Comparison of ENCODE assay signal across 13 cellular contexts in the genomic region with DNA sequence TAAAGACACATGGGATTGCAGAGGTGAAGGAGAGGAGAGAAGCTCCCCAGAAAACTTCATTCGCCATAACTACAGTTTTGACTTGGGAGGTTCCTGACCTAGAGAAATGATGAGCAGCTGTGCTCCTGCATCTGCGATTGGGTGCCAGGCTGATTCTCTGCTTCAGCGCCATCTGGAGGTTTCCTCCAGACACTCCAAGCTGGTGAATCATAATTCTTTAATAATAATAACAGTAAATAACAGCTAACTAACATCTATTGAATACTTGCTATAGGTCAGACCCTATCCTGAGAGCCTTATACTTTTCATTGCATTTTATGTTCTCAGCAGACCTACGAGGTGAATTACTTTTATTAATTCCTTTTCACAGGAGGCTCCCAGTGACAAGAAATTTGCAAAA.
DNase-seq lines count a peak whose midpoint lies in the region; ATAC-seq and TF ChIP-seq lines count a peak whose summit lies in the region.
"Had no signal": no experiment of that assay in that cellular context is flagged by ENCODE, and none has a peak within 500 bp of the region (broad histone marks: within the 10 kb centered on the region; RNA-seq: fewer than 3 reads in every experiment).

No MANE protein-coding gene starts in this region.

- peaks cover 5 to 23% (median 6%) of the 10 kb centered on the region in 5 donors for H3K9me3 Mint-ChIP-seq in CD8-positive, alpha-beta memory T cell

- ATAC-seq in HG02852 (IDR thresholded peaks at IDR 0.05; ENCODE audit: unreplicated experiment): no peak

- no peak overlapping the region for H3K4me3 Mint-ChIP-seq in CD8-positive, alpha-beta memory T cell
- H3K4me3 Mint-ChIP-seq: CD4-positive, CD25-positive, alpha-beta regulatory T cell; central memory CD8-positive, alpha-beta T cell had no signal

- H3K27ac ChIP-seq in testis (no peak overlapping the region), spleen (no peak overlapping the region)
- H3K27ac ChIP-seq in CD8-positive, alpha-beta memory T cell (ENCODE audit: low read depth, low read length): no peak overlapping the region
- H3K27ac ChIP-seq: KMS-11 had no signal

- 34 to 41% methylated on average over 4 of the region's 4 CpGs for WGBS in testis, 2 donors
- 29 to 44% (median 38%) methylated on average over 4 of the region's 4 CpGs for WGBS in spleen, 5 donors

- no peaks in the 10 kb centered on the region for H3K36me3 Mint-ChIP-seq in CD8-positive, alpha-beta memory T cell
- H3K36me3 Mint-ChIP-seq: CD4-positive, CD25-positive, alpha-beta regulatory T cell had no signal

- H3K4me1 ChIP-seq in testis: no peaks in the 10 kb centered on the region
- H3K4me1 ChIP-seq in CD8-positive, alpha-beta memory T cell (ENCODE audit: insufficient read depth, low read length): no peaks in the 10 kb centered on the region
- H3K4me1 ChIP-seq in spleen: no peaks in the 10 kb centered on the region

- peaks cover 0 to 1% of the 10 kb centered on the region in 2 donors for H3K27me3 Mint-ChIP-seq in CD8-positive, alpha-beta memory T cell
- H3K27me3 Mint-ChIP-seq: CD4-positive, CD25-positive, alpha-beta regulatory T cell; central memory CD8-positive, alpha-beta T cell had no signal

- POLR2A ChIA-PET in CD8-positive, alpha-beta memory T cell (lab: Charles Lee): no interaction called here

- TF ChIP-seq CTCF in epithelial cell of esophagus (IDR thresholded peaks at IDR 0.05; ENCODE audit: insufficient read depth, low read depth, low read length, missing control alignments) (peak; percentile 75), testis (IDR thresholded peaks at IDR 0.05) (peak in 1 of 3 experiments; percentile 31), spleen (IDR thresholded peaks at IDR 0.05 in 8 of 11, conservative IDR thresholded peaks at IDR 0.05 in 3 of 11) (no peak)

- intact Hi-C loops in testis (cut with DNase I; ENCODE audit: low total_unique reads): loop anchor here (10.0 kb wide), 1 partner anchor 566 kb away; no protein-coding TSS in a partner anchor
- intact Hi-C loops in spleen (cut with DNase I; ENCODE audit: low total_unique reads): no loop called here

- CTCF ChIA-PET in CD8-positive, alpha-beta memory T cell (lab: Charles Lee): no interaction called here

- H3K36me3 ChIP-seq in testis (ENCODE audit: low read depth, missing control alignments): no peaks in the 10 kb centered on the region
- no peaks in the 10 kb centered on the region for H3K36me3 ChIP-seq in CD8-positive, alpha-beta memory T cell (ENCODE audit: insufficient read depth, low read length)
- H3K36me3 ChIP-seq in spleen: no peaks in the 10 kb centered on the region

- H3K9me3 ChIP-seq in testis (no peaks in the 10 kb centered on the region), spleen (no peaks in the 10 kb centered on the region)
- H3K9me3 ChIP-seq in CD8-positive, alpha-beta memory T cell (ENCODE audit: low read length): no peaks in the 10 kb centered on the region

- H3K27ac Mint-ChIP-seq in CD8-positive, alpha-beta memory T cell: no peak overlapping the region
- H3K27ac Mint-ChIP-seq: CD4-positive, CD25-positive, alpha-beta regulatory T cell had no signal

- H3K4me1 Mint-ChIP-seq in CD8-positive, alpha-beta memory T cell: no peaks in the 10 kb centered on the region
- H3K4me1 Mint-ChIP-seq: CD4-positive, CD25-positive, alpha-beta regulatory T cell; central memory CD8-positive, alpha-beta T cell had no signal

- peak; percentile 17 to 52 for DNase-seq in NCI-H524 (lab: John Stamatoyannopoulos, UW)
- no peak for DNase-seq in NCI-H524 treated with DMSO at 0.1 percent for 48 hours (lab: John Stamatoyannopoulos, UW)
- peak; percentile 67 for DNase-seq in NCI-H82 (lab: John Stamatoyannopoulos, UW)
- peak; percentile 63 for DNase-seq in epithelial cell of esophagus (ENCODE audit: low read depth)
- DNase-seq in testis: peak; percentile 31
- DNase-seq in CD8-positive, alpha-beta memory T cell: no peak
- DNase-seq in spleen: no peak
- DNase-seq: activated CD4-positive, CD25-positive, alpha-beta regulatory T cell treated with anti-CD3 and anti-CD28 coated beads, Interleukin-2, amount 50 U/mL, for 72 hours; CD4-positive, CD25-positive, alpha-beta regulatory T cell had no signal

- no peak for TF ChIP-seq POLR2A in testis (IDR thresholded peaks at IDR 0.05)
- TF ChIP-seq POLR2A in spleen (IDR thresholded peaks at IDR 0.05): no peak

- no peak overlapping the region for H3K4me3 ChIP-seq in epithelial cell of esophagus (ENCODE audit: low read length)
- H3K4me3 ChIP-seq in testis: no peak overlapping the region
- no peak overlapping the region for H3K4me3 ChIP-seq in CD8-positive, alpha-beta memory T cell (ENCODE audit: low read length)
- H3K4me3 ChIP-seq in spleen: no peak overlapping the region
- H3K4me3 ChIP-seq: lung had no signal

- no peaks in the 10 kb centered on the region for H3K27me3 ChIP-seq in testis
- H3K27me3 ChIP-seq in CD8-positive, alpha-beta memory T cell (ENCODE audit: insufficient read depth, low read length, poor library complexity, severe bottlenecking): no peaks in the 10 kb centered on the region
- no peaks in the 10 kb centered on the region for H3K27me3 ChIP-seq in spleen (replicated peaks in 1 of 7)

Comparison
In these comparisons a context has a peak if more than half of its experiments do, and no peak if none do; other contexts are left out.
1. DNase-seq: peak in NCI-H524 (2 of 2), NCI-H82 (single experiment), epithelial cell of esophagus (single experiment) and testis (single experiment); none in NCI-H524 treated with DMSO at 0.1 percent for 48 hours (single experiment), CD8-positive, alpha-beta memory T cell (0 of 5) and spleen (single experiment).